7 cellular contexts compared by ENCODE assay signal in the genomic region with DNA sequence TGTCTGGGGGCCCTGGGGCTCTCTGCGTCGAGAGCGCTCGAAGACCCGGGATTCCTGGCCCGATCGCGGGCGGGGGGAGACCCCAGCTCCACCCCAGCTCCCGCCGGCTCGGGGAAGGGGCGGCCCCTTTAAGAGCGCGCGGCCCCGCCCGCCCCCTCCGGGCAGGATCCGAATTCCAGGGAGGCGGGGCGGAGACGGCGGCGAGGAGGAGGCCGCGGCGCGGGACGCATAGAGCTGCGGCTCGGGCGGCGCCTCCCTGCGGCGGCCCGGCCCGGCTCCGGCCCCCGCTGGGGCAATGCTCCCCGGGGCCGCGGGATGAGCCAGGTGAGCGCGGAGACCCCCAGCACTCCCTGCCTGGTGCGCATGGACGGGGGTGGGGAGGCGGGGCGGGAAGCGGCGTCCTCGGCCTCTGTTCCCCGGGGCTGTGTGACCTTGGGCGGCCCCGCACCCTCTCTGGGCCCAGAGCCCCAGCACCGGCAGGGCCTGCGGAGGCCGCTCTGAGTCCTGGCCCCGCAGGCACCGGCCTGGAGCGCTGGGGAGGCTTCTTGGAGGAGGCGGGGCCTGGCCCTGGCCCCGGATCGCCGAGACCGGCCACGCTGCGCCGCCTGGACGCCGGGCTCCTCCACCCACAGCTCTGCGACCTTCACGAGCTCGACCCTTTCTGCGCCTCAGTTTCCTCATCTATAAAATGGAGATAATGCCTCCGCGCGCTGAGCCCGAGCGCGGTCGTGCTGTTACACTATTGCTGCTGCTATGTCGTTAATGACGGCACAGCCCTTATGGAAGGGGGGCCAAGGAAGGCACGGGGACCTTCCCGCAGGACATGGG. TPM values are rescaled to one million over a fixed set of nuclear protein-coding genes. Genes with fewer than 3 reads are reported as not detected.
A peak's percentile ranks its signal among the peaks of the same experiment; 100 is the strongest.
DNase-seq lines count a peak whose midpoint lies in the region; ATAC-seq lines count a peak whose summit lies in the region.

No MANE protein-coding gene starts in this region.

- H3K9me3 ChIP-seq in ES-I3 (ENCODE audit: control insufficient read depth, insufficient read depth, low read length), result no peaks in the 10 kb centered on the region

- peak overlapping the region; percentile 79 for H3K9ac ChIP-seq in ES-I3 (ENCODE audit: low read depth, low read length)

- H3K27me3 ChIP-seq in layer of hippocampus (ENCODE audit: control insufficient read depth, insufficient read depth, low read length), result no peaks in the 10 kb centered on the region

- H3K36me3 ChIP-seq in ES-I3 (ENCODE audit: insufficient read depth, low read length), result no peaks in the 10 kb centered on the region

- H3K27ac ChIP-seq in layer of hippocampus (ENCODE audit: low read depth, low read length), result peak overlapping the region; percentile 62

- DNase-seq in LHCN-M2 (ENCODE audit: low read depth), result peak; percentile 67
- peak; percentile 63 for DNase-seq in SW480 (ENCODE audit: low spot score)
- DNase-seq in dedifferentiated amniotic fluid mesenchymal stem cell (ENCODE audit: extremely low spot score), result peak; percentile 59
- peak; percentile 41 for DNase-seq in stimulated activated CD4-positive, alpha-beta T cell treated with anti-CD3 and anti-CD28 coated beads, Interleukin-4, amount 100 ng/mL, for 24 hours

- peaks cover 13% of the 10 kb centered on the region; the same call in 1 of the 2 replicates for H3K4me1 ChIP-seq in ES-I3 (ENCODE audit: insufficient read depth, low read length)

- no peak for ATAC-seq in HG03097 (IDR thresholded peaks at IDR 0.05; ENCODE audit: low FRiP score, unreplicated experiment)

RNA-seq across cellular contexts. Expression of a gene that starts 0.6 kb away (rescaled TPM):
- 33.3 and 47.1 TPM in 2 replicates for total RNA-seq in LHCN-M2 (2014; rRNA removed)
- polyA plus RNA-seq in LHCN-M2 (2012), result 26.7 TPM

RNA-seq across cellular contexts. Expression of a gene that starts 8.5 kb away (rescaled TPM):
- 0.06 TPM in 1 of 2 replicates, not detected in the other for total RNA-seq in LHCN-M2 (2014; rRNA removed)
- not detected for polyA plus RNA-seq in LHCN-M2 (2012)

RNA-seq across cellular contexts. Expression of a gene that starts 39.0 kb away (rescaled TPM):
- 262 and 297 TPM in 2 replicates for total RNA-seq in LHCN-M2 (2014; rRNA removed)
- polyA plus RNA-seq in LHCN-M2 (2012), result 213 TPM

RNA-seq across cellular contexts. Expression of a gene that starts 39.3 kb away (rescaled TPM):
- 36.9 and 43.5 TPM in 2 replicates for total RNA-seq in LHCN-M2 (2014; rRNA removed)
- 19.9 TPM for polyA plus RNA-seq in LHCN-M2 (2012)
